In the genomic region with DNA sequence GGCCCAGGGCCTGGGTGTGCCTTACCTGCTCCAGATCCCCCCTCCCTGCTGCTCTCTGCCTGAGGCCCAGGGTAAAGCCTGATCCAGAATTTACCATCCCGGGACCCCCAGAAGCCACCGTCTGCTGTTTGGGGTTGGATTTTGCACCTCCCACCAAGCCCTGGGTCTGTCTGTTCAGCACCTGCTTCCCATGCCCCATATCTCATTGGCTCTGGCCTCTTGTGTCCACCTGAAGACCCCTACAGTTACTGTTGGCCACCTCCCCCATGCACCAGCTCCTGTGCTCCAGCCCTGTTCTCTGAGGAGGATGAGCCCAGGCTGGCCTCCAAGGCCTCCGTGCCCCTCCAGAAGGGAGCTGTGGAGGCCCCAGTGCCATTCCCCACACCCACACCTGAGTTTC, we compare ENCODE assay signal across 24 cellular contexts.
"Had no signal": no experiment of that assay in that cellular context is flagged by ENCODE, and none has a peak within 500 bp of the region (broad histone marks: within the 10 kb centered on the region; RNA-seq: fewer than 3 reads in every experiment).

No MANE protein-coding gene starts in this region.

- H3K9ac ChIP-seq: parathyroid adenoma had no signal

- H3K36me3 Mint-ChIP-seq: stimulated activated effector memory CD8-positive, alpha-beta T cell treated with anti-CD3 and anti-CD28 coated beads, Interleukin-12 subunit alpha, Interleukin-12 subunit beta, amount 100 ng/mL, for 72 hours had no signal

- H3K9me3 Mint-ChIP-seq: stimulated activated effector memory CD8-positive, alpha-beta T cell treated with anti-CD3 and anti-CD28 coated beads, Interleukin-12 subunit alpha, Interleukin-12 subunit beta, amount 100 ng/mL, for 72 hours had no signal

- H3K79me2 ChIP-seq: parathyroid adenoma had no signal

- H3K9me3 ChIP-seq: esophagus squamous epithelium, left lung, neutrophil, prostate gland, thyroid gland had no signal

- H3K27ac Mint-ChIP-seq: effector memory CD8-positive, alpha-beta T cell; stimulated activated effector memory CD8-positive, alpha-beta T cell treated with anti-CD3 and anti-CD28 coated beads, Interleukin-12 subunit alpha, Interleukin-12 subunit beta, amount 100 ng/mL, for 72 hours had no signal

- H2AFZ ChIP-seq: parathyroid adenoma had no signal

- H3K4me1 ChIP-seq: esophagus squamous epithelium, heart right ventricle, left lung, parathyroid adenoma, prostate gland, right atrium auricular region, stomach, thyroid gland had no signal

- DNase-seq: dermis blood vessel endothelial cell; effector memory CD8-positive, alpha-beta T cell; erythroblast; esophagus squamous epithelium; foreskin melanocyte; glutamatergic neuron; heart right ventricle; hippocampal formation; left cardiac atrium; left lung; mesenchymal stem cell; midbrain; naive thymus-derived CD8-positive, alpha-beta T cell; stimulated activated CD4-positive, alpha-beta T cell treated with anti-CD3 and anti-CD28 coated beads, Interleukin-2, amount 100 ng/mL, for 24 hours; stimulated activated CD4-positive, alpha-beta T cell treated with anti-CD3 and anti-CD28 coated beads, Interleukin-4, amount 100 ng/mL, for 24 hours; stimulated activated naive CD4-positive, alpha-beta T cell treated with Interleukin-2 at 50 U/mL for 16 hours; stomach; thyroid gland; trophoblast cell had no signal

- H3K4me1 Mint-ChIP-seq: stimulated activated effector memory CD8-positive, alpha-beta T cell treated with anti-CD3 and anti-CD28 coated beads, Interleukin-12 subunit alpha, Interleukin-12 subunit beta, amount 100 ng/mL, for 72 hours had no signal

- H3K4me3 Mint-ChIP-seq: effector memory CD8-positive, alpha-beta T cell; naive thymus-derived CD8-positive, alpha-beta T cell; stimulated activated effector memory CD8-positive, alpha-beta T cell treated with anti-CD3 and anti-CD28 coated beads, Interleukin-12 subunit alpha, Interleukin-12 subunit beta, amount 100 ng/mL, for 72 hours had no signal

- H3K27me3 ChIP-seq: neutrophil, right atrium auricular region, thyroid gland had no signal

- H3K27ac ChIP-seq: esophagus squamous epithelium, heart right ventricle, left lung, neutrophil, parathyroid adenoma, prostate gland, right atrium auricular region, stomach, thyroid gland had no signal
